Comparison of ENCODE assay signal across 19 cellular contexts in the genomic region with DNA sequence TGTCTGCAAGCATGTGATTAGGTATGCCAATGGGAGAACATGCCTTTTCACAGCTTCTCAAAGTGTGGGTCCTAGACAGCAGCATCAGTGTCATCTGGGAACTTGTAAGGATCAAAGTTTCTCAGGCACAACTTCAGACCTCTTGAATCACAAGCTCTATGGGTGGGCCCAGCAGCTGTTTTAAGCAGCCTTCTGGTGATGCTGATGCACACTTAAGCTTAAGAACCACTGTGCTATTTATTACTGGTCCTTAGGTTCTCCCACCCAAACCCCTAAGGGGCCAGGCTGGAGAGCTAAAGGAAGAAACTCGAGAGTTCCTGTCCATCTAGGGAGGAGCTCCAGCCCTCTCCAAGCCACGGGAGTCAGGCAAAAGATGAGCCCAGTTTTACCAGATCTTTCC.
"Had no signal": no experiment of that assay in that cellular context is flagged by ENCODE, and none has a peak within 500 bp of the region (broad histone marks: within the 10 kb centered on the region; RNA-seq: fewer than 3 reads in every experiment).

No MANE protein-coding gene starts in this region.

- H3K4me3 ChIP-seq: spleen, tibial artery had no signal

- H3K36me3 ChIP-seq: spleen, tibial artery had no signal

- ATAC-seq: activated CD4-positive, CD25-positive, alpha-beta regulatory T cell treated with anti-CD3 and anti-CD28 coated beads, Interleukin-2, amount 50 U/mL, for 24 hours; activated CD8-positive, alpha-beta memory T cell treated with anti-CD3 and anti-CD28 coated beads, Interleukin-2, amount 10 ng/mL, durations not matched to agents 7 days and 5 days; activated CD8-positive, alpha-beta T cell treated with anti-CD3 and anti-CD28 coated beads for 36 hours; left ventricle myocardium superior; naive thymus-derived CD4-positive, alpha-beta T cell; T-cell had no signal

- DNase-seq: activated CD4-positive, alpha-beta T cell treated with anti-CD3 and anti-CD28 coated beads, Interleukin-2, amount 10 ng/mL, durations not matched to agents 24 days and 14 days; activated CD8-positive, alpha-beta memory T cell treated with anti-CD3 and anti-CD28 coated beads, Interleukin-2, amount 10 ng/mL, durations not matched to agents 7 days and 5 days; activated CD8-positive, alpha-beta T cell treated with anti-CD3 and anti-CD28 coated beads for 36 hours; activated effector memory CD4-positive, alpha-beta T cell treated with anti-CD3 and anti-CD28 coated beads, Interleukin-2, amount 50 U/mL, for 16 hours; activated naive CD4-positive, alpha-beta T cell treated with anti-CD3 and anti-CD28 coated beads, Interleukin-2, amount 10 ng/mL, durations not matched to agents 7 days and 5 days; activated T-cell treated with anti-CD3 and anti-CD28 coated beads for 4 hours; aorta; central memory CD4-positive, alpha-beta T cell; left ventricle myocardium superior; naive thymus-derived CD4-positive, alpha-beta T cell; retina; spleen; stimulated activated CD4-positive, alpha-beta T cell treated with anti-CD3 and anti-CD28 coated beads, Interleukin-4, amount 100 ng/mL, for 1 hour; stimulated activated naive CD4-positive, alpha-beta T cell; T-cell; tibial artery had no signal

- H3K27ac ChIP-seq: epithelial cell of prostate, spleen, tibial artery, VCaP had no signal

- H3K27me3 ChIP-seq: spleen, tibial artery had no signal

- H3K9me3 ChIP-seq: spleen, tibial artery had no signal
